17 cellular contexts compared by ENCODE assay signal in genomic region chr2:54630841-54631497, GRCh38.
DNase-seq lines count a peak whose midpoint lies in the region; ATAC-seq and TF ChIP-seq lines count a peak whose summit lies in the region.
"Had no signal": no experiment of that assay in that cellular context is flagged by ENCODE, and none has a peak within 500 bp of the region (broad histone marks: within the 10 kb centered on the region; RNA-seq: fewer than 3 reads in every experiment).

No MANE protein-coding gene starts in this region.

- peaks cover 30% of the 10 kb centered on the region for H3K4me1 Mint-ChIP-seq in activated naive CD4-positive, alpha-beta T cell treated with anti-CD3 and anti-CD28 coated beads for 36 hours (ENCODE audit: low read depth)
- H3K4me1 Mint-ChIP-seq in endodermal cell (no peaks in the 10 kb centered on the region), natural killer cell (no peaks in the 10 kb centered on the region)

- 94% methylated on average over 28 to 30 of the region's 30 CpGs for WGBS in endodermal cell (ENCODE audit: insufficient coverage in 1 of 2, insufficient read length in 1 of 2), 2 experiments

- H3K27ac Mint-ChIP-seq in activated naive CD4-positive, alpha-beta T cell treated with anti-CD3 and anti-CD28 coated beads, Interleukin-2, amount 50 U/mL, for 72 hours = peak overlapping the region; percentile 65 to 81
- H3K27ac Mint-ChIP-seq in activated naive CD4-positive, alpha-beta T cell treated with anti-CD3 and anti-CD28 coated beads for 36 hours = no peak overlapping the region
- peak overlapping the region; percentile 35 for H3K27ac Mint-ChIP-seq in endodermal cell
- H3K27ac Mint-ChIP-seq in natural killer cell = peak overlapping the region; percentile 29 to 31

- no peak for ATAC-seq in activated naive CD4-positive, alpha-beta T cell treated with anti-CD3 and anti-CD28 coated beads, Interleukin-2, amount 50 U/mL, for 72 hours
- no peak for ATAC-seq in natural killer cell

- H3K9ac ChIP-seq in endodermal cell (ENCODE audit: extremely low read depth, low read length, poor library complexity, severe bottlenecking) = no peak overlapping the region

- no peak overlapping the region for H3K4me3 ChIP-seq in endodermal cell (ENCODE audit: low read length)
- H3K4me3 ChIP-seq in tibial artery = no peak overlapping the region
- H3K4me3 ChIP-seq: mucosa of descending colon had no signal

- H3K9me3 ChIP-seq in endodermal cell (ENCODE audit: control insufficient read depth, low read length) = no peaks in the 10 kb centered on the region
- H3K9me3 ChIP-seq in tibial artery = no peaks in the 10 kb centered on the region
- H3K9me3 ChIP-seq: mucosa of descending colon had no signal

- H3K4me1 ChIP-seq in endodermal cell (ENCODE audit: control insufficient read depth, insufficient read depth, low read length) (no peaks in the 10 kb centered on the region), tibial artery (peaks cover 0 to 34% (median 13%) of the 10 kb centered on the region in 4 donors)

- H3K36me3 ChIP-seq in endodermal cell (ENCODE audit: control insufficient read depth, insufficient read depth, low read length) (peaks cover 93% of the 10 kb centered on the region), tibial artery (peaks cover 61 to 88% (median 77%) of the 10 kb centered on the region in 3 donors)

- intact Hi-C loops in activated naive CD4-positive, alpha-beta T cell treated with anti-CD3 and anti-CD28 coated beads for 36 hours (cut with micrococcal nuclease) = no loop called here
- intact Hi-C loops in natural killer cell (cut with micrococcal nuclease) (no loop called here), tibial artery (cut with DNase I; ENCODE audit: low total_unique reads) (no loop called here)

- CTCF ChIA-PET in activated naive CD4-positive, alpha-beta T cell treated with anti-CD3 and anti-CD28 coated beads for 36 hours (lab: Charles Lee) = interaction anchor here (1.2 kb wide), 1 partner anchor 27 kb away, joined by 3 read pairs; no protein-coding TSS in a partner anchor

- TF ChIP-seq CTCF in endodermal cell (conservative IDR thresholded peaks at IDR 0.05) (no peak), natural killer cell (IDR thresholded peaks at IDR 0.05) (no peak), tibial artery (IDR thresholded peaks at IDR 0.05) (no peak)

- H3K36me3 Mint-ChIP-seq in activated naive CD4-positive, alpha-beta T cell treated with anti-CD3 and anti-CD28 coated beads, Interleukin-2, amount 50 U/mL, for 72 hours = peaks cover 24 to 64% of the 10 kb centered on the region in 2 donors
- H3K36me3 Mint-ChIP-seq in activated naive CD4-positive, alpha-beta T cell treated with anti-CD3 and anti-CD28 coated beads for 36 hours (ENCODE audit: low read depth) = peaks cover 57% of the 10 kb centered on the region
- H3K36me3 Mint-ChIP-seq in endodermal cell (ENCODE audit: low read depth) (peaks cover 91% of the 10 kb centered on the region), natural killer cell (peaks cover 44% of the 10 kb centered on the region)

- H3K27me3 ChIP-seq in endodermal cell (ENCODE audit: control insufficient read depth, insufficient read depth, low read length, poor library complexity, severe bottlenecking) (no peaks in the 10 kb centered on the region), tibial artery (no peaks in the 10 kb centered on the region)

- H3K27ac ChIP-seq in endodermal cell (ENCODE audit: low read depth, low read length) (no peak overlapping the region), tibial artery (peak overlapping the region in 1 of 2 donors; percentile 26)
- H3K27ac ChIP-seq: WERI-Rb-1 had no signal

- H3K27me3 Mint-ChIP-seq in activated naive CD4-positive, alpha-beta T cell treated with anti-CD3 and anti-CD28 coated beads for 36 hours (ENCODE audit: low read depth) = no peaks in the 10 kb centered on the region
- H3K27me3 Mint-ChIP-seq in endodermal cell (ENCODE audit: insufficient read depth) = no peaks in the 10 kb centered on the region
- no peaks in the 10 kb centered on the region for H3K27me3 Mint-ChIP-seq in natural killer cell (ENCODE audit: low read depth in 2 of 2)

- no peak for DNase-seq in activated naive CD4-positive, alpha-beta T cell treated with anti-CD3 and anti-CD28 coated beads, Interleukin-2, amount 50 U/mL, for 72 hours (ENCODE audit: low spot score in 2 of 2)
- no peak for DNase-seq in activated naive CD4-positive, alpha-beta T cell treated with anti-CD3 and anti-CD28 coated beads for 36 hours
- no peak for DNase-seq in endodermal cell
- DNase-seq in natural killer cell = no peak
- peak; percentile 42 for DNase-seq in ureter (ENCODE audit: low spot score)
- no peak for DNase-seq in CD1c-positive myeloid dendritic cell (ENCODE audit: extremely low spot score)
- DNase-seq in NCI-H2029 (lab: John Stamatoyannopoulos, UW) = no peak
- DNase-seq in tibial artery = no peak
- DNase-seq: caudate nucleus, DMS53, H7, mucosa of descending colon, NCI-H1105 treated with DMSO at 0.1 percent for 48 hours, NCI-H446 treated with DMSO at 0.1 percent for 48 hours, SIG-M5, WERI-Rb-1 had no signal

- H3K4me3 Mint-ChIP-seq in activated naive CD4-positive, alpha-beta T cell treated with anti-CD3 and anti-CD28 coated beads for 36 hours = no peak overlapping the region
- H3K4me3 Mint-ChIP-seq in endodermal cell = no peak overlapping the region
- H3K4me3 Mint-ChIP-seq in natural killer cell = no peak overlapping the region
- H3K4me3 Mint-ChIP-seq: activated T-helper 1 cell treated with anti-CD3 and anti-CD28 coated beads, Interleukin-12 subunit alpha, Interleukin-12 subunit beta, Interleukin-2, Interleukin-4 antibody, amounts not matched to agents 30 ng/mL and 10 ng/mL and 1 ng/mL, durations not matched to agents 14 hours and 24 hours and 36 hours had no signal

- H3K9me3 Mint-ChIP-seq in activated naive CD4-positive, alpha-beta T cell treated with anti-CD3 and anti-CD28 coated beads, Interleukin-2, amount 50 U/mL, for 72 hours = no peaks in the 10 kb centered on the region
- no peaks in the 10 kb centered on the region for H3K9me3 Mint-ChIP-seq in activated naive CD4-positive, alpha-beta T cell treated with anti-CD3 and anti-CD28 coated beads for 36 hours
- H3K9me3 Mint-ChIP-seq in endodermal cell (no peaks in the 10 kb centered on the region), natural killer cell (no peaks in the 10 kb centered on the region)
- H3K9me3 Mint-ChIP-seq: activated T-helper 1 cell treated with anti-CD3 and anti-CD28 coated beads, Interleukin-12 subunit alpha, Interleukin-12 subunit beta, Interleukin-2, Interleukin-4 antibody, amounts not matched to agents 30 ng/mL and 10 ng/mL and 1 ng/mL, durations not matched to agents 14 hours and 24 hours and 36 hours had no signal
